25 cellular contexts compared by ENCODE assay signal in the genomic region with DNA sequence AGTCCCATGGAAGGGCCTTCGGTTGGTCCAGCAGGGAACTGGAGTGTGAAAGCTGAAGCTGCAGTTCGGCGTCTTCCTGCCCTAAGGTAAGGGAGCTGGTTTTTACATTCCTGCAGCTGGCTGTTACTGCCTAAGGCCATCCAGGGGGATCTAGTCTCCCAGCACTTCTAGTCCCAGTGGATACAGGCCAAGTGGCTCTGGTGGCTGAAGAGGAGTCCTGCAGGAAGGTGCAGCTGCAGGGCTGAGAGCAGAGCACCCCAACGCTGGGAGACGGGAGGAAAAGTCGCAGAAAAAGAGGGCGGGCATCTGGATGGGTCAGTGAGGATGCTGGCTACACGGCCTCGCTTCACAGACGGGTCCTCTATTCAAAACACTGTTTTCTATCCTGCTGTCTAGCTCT.
DNase-seq lines count a peak whose midpoint lies in the region; ATAC-seq and TF ChIP-seq lines count a peak whose summit lies in the region.
"Had no signal": no experiment of that assay in that cellular context is flagged by ENCODE, and none has a peak within 500 bp of the region (broad histone marks: within the 10 kb centered on the region; RNA-seq: fewer than 3 reads in every experiment).

No MANE protein-coding gene starts in this region.

- H2AFZ ChIP-seq in neural progenitor cell (replicated peaks) (peak overlapping the region; percentile 38), Karpas-422 (ENCODE audit: low read length) (no peak overlapping the region)

- no peaks in the 10 kb centered on the region for H3K27me3 Mint-ChIP-seq in endodermal cell (ENCODE audit: insufficient read depth)
- peaks cover 16% of the 10 kb centered on the region for H3K27me3 Mint-ChIP-seq in neural progenitor cell (ENCODE audit: insufficient read depth, low read depth)
- H3K27me3 Mint-ChIP-seq in CD4-positive, alpha-beta T cell = no peaks in the 10 kb centered on the region
- H3K27me3 Mint-ChIP-seq: CD4-positive, alpha-beta memory T cell; T-cell had no signal

- TF ChIP-seq CTCF in endodermal cell (conservative IDR thresholded peaks at IDR 0.05) (peak; percentile 58), neural progenitor cell (IDR thresholded peaks at IDR 0.05) (peak; percentile 9)
- TF ChIP-seq CTCF in CD4-positive, alpha-beta T cell (IDR thresholded peaks at IDR 0.05) = no peak

- no peaks in the 10 kb centered on the region for H4K20me1 ChIP-seq in neural progenitor cell (ENCODE audit: low read depth)
- H4K20me1 ChIP-seq in Karpas-422 (ENCODE audit: insufficient read depth, low read depth, low read length) = no peaks in the 10 kb centered on the region

- H3K36me3 ChIP-seq in endodermal cell (ENCODE audit: control insufficient read depth, insufficient read depth, low read length) (no peaks in the 10 kb centered on the region), neural progenitor cell (no peaks in the 10 kb centered on the region), Karpas-422 (ENCODE audit: insufficient read depth, low read length) (no peaks in the 10 kb centered on the region)
- H3K36me3 ChIP-seq: esophagus squamous epithelium, thyroid gland had no signal

- CTCF ChIA-PET in CD4-positive, alpha-beta T cell (lab: Charles Lee) = no interaction called here

- POLR2A ChIA-PET in CD4-positive, alpha-beta T cell (lab: Charles Lee) = no interaction called here

- H3K4me3 Mint-ChIP-seq in endodermal cell = no peak overlapping the region
- no peak overlapping the region for H3K4me3 Mint-ChIP-seq in neural progenitor cell
- H3K4me3 Mint-ChIP-seq in CD4-positive, alpha-beta T cell = no peak overlapping the region
- H3K4me3 Mint-ChIP-seq: activated T-cell treated with anti-CD3 and anti-CD28 coated beads, Interleukin-2, amount 50 U/mL, for 72 hours; CD4-positive, alpha-beta memory T cell; T-cell had no signal

- H3K27me3 ChIP-seq in endodermal cell (ENCODE audit: control insufficient read depth, insufficient read depth, low read length, poor library complexity, severe bottlenecking) = no peaks in the 10 kb centered on the region
- no peaks in the 10 kb centered on the region for H3K27me3 ChIP-seq in neural progenitor cell
- no peaks in the 10 kb centered on the region for H3K27me3 ChIP-seq in CD4-positive, alpha-beta T cell (ENCODE audit: control insufficient read depth, insufficient read depth, low read length)
- H3K27me3 ChIP-seq in Karpas-422 (ENCODE audit: low read length) = no peaks in the 10 kb centered on the region
- H3K27me3 ChIP-seq: esophagus squamous epithelium, foreskin keratinocyte, thyroid gland had no signal

- no peak overlapping the region for H3K9ac ChIP-seq in endodermal cell (ENCODE audit: extremely low read depth, low read length, poor library complexity, severe bottlenecking)
- no peak overlapping the region for H3K9ac ChIP-seq in neural progenitor cell
- H3K9ac ChIP-seq in Karpas-422 (ENCODE audit: low read length) = no peak overlapping the region

- H3K9me2 ChIP-seq in Karpas-422 (replicated peaks; ENCODE audit: insufficient read depth, low read length) = no peaks in the 10 kb centered on the region; the same call in 1 of the 2 replicates

- peak; percentile 25 for DNase-seq in EH (ENCODE audit: low read depth)
- DNase-seq in M059J (ENCODE audit: low read depth) = peak; percentile 24
- DNase-seq in endodermal cell = peak; percentile 78
- DNase-seq in neural progenitor cell (ENCODE audit: low spot score) = peak; percentile 28
- DNase-seq in CD4-positive, alpha-beta T cell = no peak
- no peak for DNase-seq in Karpas-422
- no peak for DNase-seq in activated CD4-positive, alpha-beta T cell treated with anti-CD3 and anti-CD28 coated beads for 48 hours
- DNase-seq in activated CD4-positive, alpha-beta T cell treated with anti-CD3 and anti-CD28 coated beads, Interleukin-2, amount 50 U/mL, for 1 hour = no peak
- DNase-seq: activated CD4-positive, alpha-beta T cell treated with anti-CD3 and anti-CD28 coated beads, Interleukin-2, amount 50 U/mL, for 48 hours; activated CD4-positive, CD25-positive, alpha-beta regulatory T cell; activated T-cell treated with anti-CD3 and anti-CD28 coated beads, Interleukin-2, amount 50 U/mL, for 72 hours; AML-193; caudate nucleus; CD4-positive, alpha-beta memory T cell; dermis blood vessel endothelial cell; esophagus squamous epithelium; foreskin keratinocyte; kidney glomerular epithelial cell; NCI-H1048; NCI-H748 treated with DMSO at 0.1 percent for 48 hours; posterior cingulate gyrus; right cardiac atrium; T-cell; thyroid gland had no signal

- H3F3A ChIP-seq in neural progenitor cell (ENCODE audit: low read depth) = peaks cover 13% of the 10 kb centered on the region

- no peak overlapping the region for H3K27ac ChIP-seq in endodermal cell (ENCODE audit: low read depth, low read length)
- no peak overlapping the region for H3K27ac ChIP-seq in neural progenitor cell
- H3K27ac ChIP-seq in CD4-positive, alpha-beta T cell (ENCODE audit: low read depth, low read length) = no peak overlapping the region
- H3K27ac ChIP-seq in Karpas-422 (ENCODE audit: low read length) = no peak overlapping the region
- H3K27ac ChIP-seq: esophagus squamous epithelium, foreskin keratinocyte, thyroid gland had no signal

- no peak for ATAC-seq in CD4-positive, alpha-beta T cell (ENCODE audit: poor library complexity)
- ATAC-seq: activated T-cell treated with anti-CD3 and anti-CD28 coated beads, Interleukin-2, amount 50 U/mL, for 72 hours; foreskin keratinocyte; right cardiac atrium; T-cell had no signal

- H3K9me3 ChIP-seq in endodermal cell (ENCODE audit: control insufficient read depth, low read length) (peaks cover 7% of the 10 kb centered on the region), neural progenitor cell (ENCODE audit: low read depth) (no peaks in the 10 kb centered on the region), Karpas-422 (ENCODE audit: low read length) (no peaks in the 10 kb centered on the region)
- no peaks in the 10 kb centered on the region for H3K9me3 ChIP-seq in CD4-positive, alpha-beta T cell (ENCODE audit: control insufficient read depth, low read length)
- H3K9me3 ChIP-seq: esophagus squamous epithelium, thyroid gland had no signal

- H3K4me3 ChIP-seq in endodermal cell (ENCODE audit: low read length) (no peak overlapping the region), neural progenitor cell (no peak overlapping the region), Karpas-422 (ENCODE audit: low read length) (no peak overlapping the region)
- H3K4me3 ChIP-seq: esophagus squamous epithelium, lung, thyroid gland had no signal

- no peaks in the 10 kb centered on the region for H3K79me2 ChIP-seq in neural progenitor cell (ENCODE audit: low read depth)
- no peaks in the 10 kb centered on the region for H3K79me2 ChIP-seq in Karpas-422 (ENCODE audit: low read length)

- no peaks in the 10 kb centered on the region for H3K9me3 Mint-ChIP-seq in endodermal cell
- H3K9me3 Mint-ChIP-seq in neural progenitor cell = peaks cover 17% of the 10 kb centered on the region
- no peaks in the 10 kb centered on the region for H3K9me3 Mint-ChIP-seq in CD4-positive, alpha-beta T cell
- H3K9me3 Mint-ChIP-seq: T-cell had no signal

- H3K36me3 Mint-ChIP-seq in endodermal cell (ENCODE audit: low read depth) = no peaks in the 10 kb centered on the region
- no peaks in the 10 kb centered on the region for H3K36me3 Mint-ChIP-seq in neural progenitor cell
- H3K36me3 Mint-ChIP-seq in CD4-positive, alpha-beta T cell (ENCODE audit: low read depth) = no peaks in the 10 kb centered on the region
- H3K36me3 Mint-ChIP-seq: CD4-positive, alpha-beta memory T cell; T-cell had no signal

- H3K4me1 Mint-ChIP-seq in endodermal cell = peaks cover 20% of the 10 kb centered on the region
- peaks cover 45% of the 10 kb centered on the region for H3K4me1 Mint-ChIP-seq in neural progenitor cell
- no peaks in the 10 kb centered on the region for H3K4me1 Mint-ChIP-seq in CD4-positive, alpha-beta T cell (ENCODE audit: low read depth)
- H3K4me1 Mint-ChIP-seq: CD4-positive, alpha-beta memory T cell; T-cell had no signal

- no peaks in the 10 kb centered on the region for H3K4me1 ChIP-seq in endodermal cell (ENCODE audit: control insufficient read depth, insufficient read depth, low read length)
- H3K4me1 ChIP-seq in neural progenitor cell = peaks cover 18% of the 10 kb centered on the region
- H3K4me1 ChIP-seq in Karpas-422 (ENCODE audit: low read length) = no peaks in the 10 kb centered on the region
- H3K4me1 ChIP-seq: esophagus squamous epithelium, foreskin keratinocyte had no signal

- no peak overlapping the region for H3K4me2 ChIP-seq in neural progenitor cell
- H3K4me2 ChIP-seq in Karpas-422 (ENCODE audit: low read depth, low read length, poor library complexity, severe bottlenecking) = no peak overlapping the region

- H3K27ac Mint-ChIP-seq in endodermal cell = no peak overlapping the region
- peak overlapping the region; percentile 35 for H3K27ac Mint-ChIP-seq in neural progenitor cell
- no peak overlapping the region for H3K27ac Mint-ChIP-seq in CD4-positive, alpha-beta T cell
- H3K27ac Mint-ChIP-seq: activated T-cell treated with anti-CD3 and anti-CD28 coated beads, Interleukin-2, amount 50 U/mL, for 72 hours; CD4-positive, alpha-beta memory T cell; T-cell had no signal

- intact Hi-C loops in CD4-positive, alpha-beta T cell (cut with DNase I, micrococcal nuclease) = no loop called here

- 77 to 90% methylated on average over 9 to 10 of the region's 10 CpGs for WGBS in endodermal cell (ENCODE audit: insufficient coverage in 1 of 2, insufficient read length in 1 of 2), 2 experiments

Comparison
In these comparisons a context has a peak if more than half of its experiments do, and no peak if none do; other contexts are left out.
1. DNase-seq: peak in EH (single experiment), M059J (single experiment), endodermal cell (single experiment) and neural progenitor cell (single experiment); none in CD4-positive, alpha-beta T cell (0 of 10), Karpas-422 (single experiment), activated CD4-positive, alpha-beta T cell treated with anti-CD3 and anti-CD28 coated beads for 48 hours (single experiment) and activated CD4-positive, alpha-beta T cell treated with anti-CD3 and anti-CD28 coated beads, Interleukin-2, amount 50 U/mL, for 1 hour (single experiment).